4 cellular contexts compared by ENCODE assay signal in genomic region chr17:73150622-73151300, GRCh38. TPM values are rescaled to one million over a fixed set of nuclear protein-coding genes. Genes with fewer than 3 reads are reported as not detected.
"Had no signal": no experiment of that assay in that cellular context is flagged by ENCODE, and none has a peak within 500 bp of the region (broad histone marks: within the 10 kb centered on the region; RNA-seq: fewer than 3 reads in every experiment).

No MANE protein-coding gene starts in this region.

RNA-seq across cellular contexts. Expression of gene SSTR2, which starts 14.0 kb away (rescaled TPM):
- total RNA-seq: activated naive CD8-positive, alpha-beta T cell treated with anti-CD3 and anti-CD28 coated beads, Interleukin-2, amount 10 ng/mL, durations not matched to agents 7 days and 5 days; PC-3; T-cell; T-helper 17 cell had no signal
